ENCODE assay signal across 18 cellular contexts in genomic region chr5:7678057-7678456, GRCh38.
"Had no signal": no experiment of that assay in that cellular context is flagged by ENCODE, and none has a peak within 500 bp of the region (broad histone marks: within the 10 kb centered on the region; RNA-seq: fewer than 3 reads in every experiment).

No MANE protein-coding gene starts in this region.

- H3K9me3 ChIP-seq: SK-N-SH had no signal

- H3K9ac ChIP-seq: SK-N-SH had no signal

- DNase-seq: KBM-7, NCI-H1092, NCI-H1417, NCI-H1436 treated with DMSO at 0.1 percent for 48 hours, NCI-H1694, NCI-H187 treated with DMSO at 0.1 percent for 48 hours, NCI-H2029 treated with DMSO at 0.1 percent for 48 hours, NCI-H2171, NCI-H226, NCI-H446, NCI-H524, NCI-H69, NCI-H774, Right ventricle myocardium superior, RPMI8226, SK-N-SH, SW 1271, T-cell had no signal
